In genomic region chr22:44985906-44986527, GRCh38 we compare ENCODE assay signal across 2 cellular contexts.
TF ChIP-seq lines count a peak whose summit lies in the region.

No MANE protein-coding gene starts in this region.

TF ChIP-seq in HepG2, 621 proteins besides CTCF, POLR2A, EP300 and RAD21:
- TF ChIP-seq CREB1 (IDR thresholded peaks at IDR 0.05) = peak; percentile 76
- TF ChIP-seq CREB1 (CRISPR knock-in tag; IDR thresholded peaks at IDR 0.05) = no peak
- peak; percentile 52; the same call in 1 of the 2 replicates for TF ChIP-seq RFX1 (IDR thresholded peaks at IDR 0.05)
- no peak for TF ChIP-seq TBX2 (CRISPR knock-in tag; IDR thresholded peaks at IDR 0.05; ENCODE audit: borderline replicate concordance)
- TF ChIP-seq RELA (CRISPR knock-in tag; IDR thresholded peaks at IDR 0.05) = no peak
- TF ChIP-seq FOXK1 (CRISPR knock-in tag; IDR thresholded peaks at IDR 0.05; ENCODE audit: borderline replicate concordance, low read depth) = no peak
TF ChIP-seq in HepG2: peak in this region for 2.

TF ChIP-seq in H1, 55 proteins besides CTCF, POLR2A, EP300 and RAD21:
- TF ChIP-seq POLR2AphosphoS5 (IDR thresholded peaks at IDR 0.05; ENCODE audit: low read depth, low read length) (peak; percentile 61; the same call in 1 of the 2 replicates), GTF2F1 (IDR thresholded peaks at IDR 0.05; ENCODE audit: borderline replicate concordance, low read depth, low read length) (no peak)
